In genomic region chr2:120477198-120477597, GRCh38 we compare ENCODE assay signal across 13 cellular contexts.
"Had no signal": no experiment of that assay in that cellular context is flagged by ENCODE, and none has a peak within 500 bp of the region (broad histone marks: within the 10 kb centered on the region; RNA-seq: fewer than 3 reads in every experiment).

No MANE protein-coding gene starts in this region.

- H3K27ac ChIP-seq: esophagus squamous epithelium, gastroesophageal sphincter, left ventricle myocardium inferior, right atrium auricular region, thyroid gland, uterus had no signal

- H3K4me1 ChIP-seq: gastroesophageal sphincter, left ventricle myocardium inferior, right atrium auricular region, uterus had no signal

- H3K36me3 ChIP-seq: esophagus squamous epithelium, gastroesophageal sphincter, left ventricle myocardium inferior, right atrium auricular region, thyroid gland, uterus had no signal

- H3K27me3 ChIP-seq: gastroesophageal sphincter, right atrium auricular region, thyroid gland, uterus had no signal

- DNase-seq: effector memory CD8-positive, alpha-beta T cell; esophagus squamous epithelium; foreskin fibroblast; glutamatergic neuron; left ventricle myocardium inferior; natural killer cell; stimulated activated CD4-positive, alpha-beta T cell treated with anti-CD3 and anti-CD28 coated beads, Interleukin-2, amount 100 ng/mL, for 48 hours; stimulated activated naive CD4-positive, alpha-beta T cell treated with Interleukin-2 at 50 U/mL for 16 hours; thyroid gland; uterus had no signal

- H3K9me3 ChIP-seq: thyroid gland, uterus had no signal

- H3K4me2 ChIP-seq: smooth muscle cell had no signal

- H3K4me3 ChIP-seq: esophagus squamous epithelium, gastroesophageal sphincter, left ventricle myocardium inferior, right atrium auricular region, smooth muscle cell, thyroid gland, uterus had no signal
